In the genomic region with DNA sequence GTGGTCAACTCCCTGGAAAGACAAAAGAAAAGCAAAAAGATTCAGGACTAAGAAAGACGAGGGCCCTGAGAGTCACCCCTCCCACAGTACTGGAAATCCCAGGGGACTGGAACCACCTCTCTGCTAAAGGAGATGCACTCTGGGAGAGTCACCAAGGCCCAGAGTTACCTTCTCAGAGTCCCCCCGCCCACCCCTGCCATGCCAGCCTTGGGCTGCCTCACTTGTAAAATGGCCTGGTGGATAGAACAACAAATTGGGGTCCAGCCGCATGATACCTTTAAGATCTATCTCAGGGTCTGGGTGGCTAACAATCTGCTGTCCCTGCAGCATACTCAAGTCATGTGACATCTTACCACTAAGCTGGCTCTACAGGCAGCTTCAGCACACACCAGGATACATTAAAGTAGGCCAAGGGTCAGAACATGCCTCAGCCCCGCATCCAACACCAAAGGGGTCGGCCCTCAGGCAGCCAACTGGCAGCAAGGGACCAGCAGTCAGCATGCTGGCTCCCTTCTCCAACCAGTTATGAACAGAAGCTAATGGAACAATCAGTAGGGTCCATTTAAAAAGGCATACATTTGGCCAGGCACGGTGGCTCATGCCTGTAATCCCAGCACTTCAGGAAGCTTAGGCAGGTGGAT, we compare ENCODE assay signal across 13 cellular contexts. TPM values are rescaled to one million over a fixed set of nuclear protein-coding genes. Genes with fewer than 3 reads are reported as not detected.
DNase-seq lines count a peak whose midpoint lies in the region; ATAC-seq and TF ChIP-seq lines count a peak whose summit lies in the region.
"Had no signal": no experiment of that assay in that cellular context is flagged by ENCODE, and none has a peak within 500 bp of the region (broad histone marks: within the 10 kb centered on the region; RNA-seq: fewer than 3 reads in every experiment).

No MANE protein-coding gene starts in this region.

- peak overlapping the region; percentile 45 for H3K27ac Mint-ChIP-seq in dendritic cell treated with granulocyte-macrophage colony-stimulating factor and Interleukin-4, amounts not matched to agents 40 ng/mL and 50 ng/mL, for 4 days
- peak overlapping the region; percentile 70 to 98 (median 97) for H3K27ac Mint-ChIP-seq in nephron

- ATAC-seq in heart right ventricle (no peak), left cardiac atrium (no peak), aorta (ENCODE audit: low FRiP score) (no peak), HG02759 (IDR thresholded peaks at IDR 0.05; ENCODE audit: unreplicated experiment) (no peak)
- ATAC-seq: mucosa of descending colon, sciatic nerve had no signal

- H3K9me3 ChIP-seq in heart right ventricle (no peaks in the 10 kb centered on the region), aorta (ENCODE audit: control insufficient read depth, low read length) (no peaks in the 10 kb centered on the region)
- H3K9me3 ChIP-seq: ascending aorta, mucosa of descending colon had no signal

- intact Hi-C loops in heart right ventricle (cut with DNase I) = loop anchor here in 3 of 10 donors (1.0 to 5.0 kb wide), 4 partner anchors 34 to 65 kb away; a partner anchor contains a TSS
- intact Hi-C loops in left cardiac atrium (cut with DNase I) = no loop called here
- intact Hi-C loops in dendritic cell treated with granulocyte-macrophage colony-stimulating factor and Interleukin-4, amounts not matched to agents 40 ng/mL and 50 ng/mL, for 4 days (cut with micrococcal nuclease) = no loop called here
- intact Hi-C loops in aorta (cut with DNase I) = no loop called here

- 50 to 58% methylated on average over 6 of the region's 6 CpGs for WGBS in heart right ventricle, 2 donors
- 78 to 80% methylated on average over 6 of the region's 6 CpGs for WGBS in aorta, 2 donors

- H3K4me1 ChIP-seq in heart right ventricle = peaks cover 68 to 100% (median 98%) of the 10 kb centered on the region in 9 donors
- H3K4me1 ChIP-seq in aorta (ENCODE audit: control insufficient read depth in 1 of 2, insufficient read depth in 2 of 2, low read length in 2 of 2) = no peaks in the 10 kb centered on the region

- no peaks in the 10 kb centered on the region for H3K27me3 ChIP-seq in heart right ventricle
- H3K27me3 ChIP-seq in aorta (ENCODE audit: control insufficient read depth in 1 of 2, insufficient read depth in 2 of 2, low read length in 1 of 2) = no peaks in the 10 kb centered on the region
- H3K27me3 ChIP-seq: ascending aorta had no signal

- no peaks in the 10 kb centered on the region for H3K27me3 Mint-ChIP-seq in dendritic cell treated with granulocyte-macrophage colony-stimulating factor and Interleukin-4, amounts not matched to agents 40 ng/mL and 50 ng/mL, for 4 days
- no peaks in the 10 kb centered on the region for H3K27me3 Mint-ChIP-seq in nephron (ENCODE audit: low read depth)

- H3K4me3 Mint-ChIP-seq in dendritic cell treated with granulocyte-macrophage colony-stimulating factor and Interleukin-4, amounts not matched to agents 40 ng/mL and 50 ng/mL, for 4 days = no peak overlapping the region
- no peak overlapping the region for H3K4me3 Mint-ChIP-seq in nephron
- H3K4me3 Mint-ChIP-seq: T-helper 1 cell treated with Interleukin-12 subunit alpha and Interleukin-12 subunit beta and Interleukin-4 antibody, amounts not matched to agents 30 μg/mL and 1 μg/mL, for 36 hours had no signal

- H3K4me1 Mint-ChIP-seq in dendritic cell treated with granulocyte-macrophage colony-stimulating factor and Interleukin-4, amounts not matched to agents 40 ng/mL and 50 ng/mL, for 4 days (ENCODE audit: low read depth) = peaks cover 91% of the 10 kb centered on the region
- H3K4me1 Mint-ChIP-seq in nephron = peaks cover 88% of the 10 kb centered on the region

- DNase-seq in heart right ventricle (no peak), left cardiac atrium (no peak), aorta (peak; percentile 33 to 37), hippocampal formation (lab: John Stamatoyannopoulos, UW) (no peak)
- no peak for DNase-seq in stimulated activated CD4-positive, alpha-beta T cell treated with anti-CD3 and anti-CD28 coated beads, Interleukin-12 subunit alpha, Interleukin-12 subunit beta, amount 100 ng/mL, for 4 hours
- DNase-seq: NCI-H2029 treated with DMSO at 0.1 percent for 48 hours had no signal

- peaks cover 0 to 36% (median 0%) of the 10 kb centered on the region in 9 donors for H3K36me3 ChIP-seq in heart right ventricle
- H3K36me3 ChIP-seq in aorta (ENCODE audit: control insufficient read depth in 1 of 2, insufficient read depth in 2 of 2, low read length in 1 of 2) = no peaks in the 10 kb centered on the region
- H3K36me3 ChIP-seq: ascending aorta had no signal

- H3K4me3 ChIP-seq in heart right ventricle (no peak overlapping the region), aorta (ENCODE audit: low read length in 2 of 2) (no peak overlapping the region)
- H3K4me3 ChIP-seq: ascending aorta, mucosa of descending colon had no signal

- H3K9me3 Mint-ChIP-seq in dendritic cell treated with granulocyte-macrophage colony-stimulating factor and Interleukin-4, amounts not matched to agents 40 ng/mL and 50 ng/mL, for 4 days = no peaks in the 10 kb centered on the region
- H3K9me3 Mint-ChIP-seq in nephron = no peaks in the 10 kb centered on the region
- H3K9me3 Mint-ChIP-seq: T-helper 1 cell treated with Interleukin-12 subunit alpha and Interleukin-12 subunit beta and Interleukin-4 antibody, amounts not matched to agents 30 μg/mL and 1 μg/mL, for 36 hours had no signal

- H3K27ac ChIP-seq in heart right ventricle (peak overlapping the region; percentile 27 to 98 (median 91)), aorta (ENCODE audit: low read depth in 1 of 2, low read length in 2 of 2) (no peak overlapping the region)
- H3K27ac ChIP-seq: ascending aorta had no signal

- no peak for TF ChIP-seq CTCF in heart right ventricle (IDR thresholded peaks at IDR 0.05)
- no peak for TF ChIP-seq CTCF in nephron (IDR thresholded peaks at IDR 0.05; ENCODE audit: unreplicated experiment in 3 of 3)

- peaks cover 46% of the 10 kb centered on the region for H3K36me3 Mint-ChIP-seq in dendritic cell treated with granulocyte-macrophage colony-stimulating factor and Interleukin-4, amounts not matched to agents 40 ng/mL and 50 ng/mL, for 4 days (ENCODE audit: low read depth)
- peaks cover 24% of the 10 kb centered on the region for H3K36me3 Mint-ChIP-seq in nephron (ENCODE audit: low read depth)

RNA-seq across cellular contexts. Expression of a gene that starts 37.2 kb away (rescaled TPM):
- total RNA-seq in heart right ventricle (10 to 100 TPM; 19.0 to 42.9 (median 31.3) TPM), left cardiac atrium (10 to 100 TPM; 23.3 to 31.4 TPM), aorta (10 to 100 TPM; 13.4 to 20.6 TPM)
- polyA plus RNA-seq in heart right ventricle (10 to 100 TPM; 11.6 to 25.5 TPM), aorta (1 to 10 TPM; 5.1 to 5.9 TPM)

Comparison
In these comparisons a context has a peak if more than half of its experiments do, and no peak if none do; other contexts are left out.
1. DNase-seq: peak in aorta (2 of 2); none in heart right ventricle (0 of 2), left cardiac atrium (single experiment), hippocampal formation (0 of 2) and stimulated activated CD4-positive, alpha-beta T cell treated with anti-CD3 and anti-CD28 coated beads, Interleukin-12 subunit alpha, Interleukin-12 subunit beta, amount 100 ng/mL, for 4 hours (single experiment).
2. H3K27ac ChIP-seq: peak in heart right ventricle (10 of 10); none in aorta (0 of 2).